8 cellular contexts compared by ENCODE assay signal in the genomic region with DNA sequence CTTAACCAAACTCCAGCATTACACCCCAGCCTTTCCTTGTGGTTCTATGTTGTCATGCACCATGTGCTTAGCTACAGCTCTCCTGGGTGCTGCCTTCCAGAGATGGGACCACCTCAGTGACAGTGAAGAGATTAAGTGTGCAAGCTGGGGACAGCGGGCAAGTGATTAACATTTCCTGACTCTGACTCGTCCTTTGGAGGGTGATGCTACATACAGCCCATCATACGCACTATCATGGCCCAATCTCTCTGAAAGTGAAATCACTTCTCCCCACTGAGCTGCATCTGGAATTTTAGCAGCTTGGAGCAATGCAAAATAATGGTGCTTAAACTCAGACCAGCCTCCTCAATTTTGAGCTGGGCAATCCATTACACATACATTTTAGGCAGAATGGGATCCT.
DNase-seq lines count a peak whose midpoint lies in the region; ATAC-seq lines count a peak whose summit lies in the region.
"Not testable (repeated sequence)": the region's sequence is repeated elsewhere in the genome, so short reads cannot be mapped to it uniquely, and the experiment has no call there.

No MANE protein-coding gene starts in this region.

- not testable (repeated sequence) for H3K4me1 ChIP-seq in CD4-positive, CD25-positive, alpha-beta regulatory T cell (ENCODE audit: control insufficient read depth, insufficient read depth, low read length, poor library complexity, severe bottlenecking)
- peaks cover 39% of the 10 kb centered on the region for H3K4me1 ChIP-seq in Karpas-422 (ENCODE audit: low read length)

- peak overlapping the region; percentile 55 for H3K9ac ChIP-seq in Karpas-422 (ENCODE audit: low read length)

- H3K36me3 Mint-ChIP-seq in CD4-positive, CD25-positive, alpha-beta regulatory T cell; T-helper 17 cell (ENCODE audit: low read depth); activated CD4-positive, alpha-beta memory T cell treated with anti-CD3 and anti-CD28 coated beads for 36 hours; activated T-cell treated with anti-CD3 and anti-CD28 coated beads, Interleukin-2, amount 50 U/mL, for 4 hours (ENCODE audit: insufficient read depth); activated naive CD4-positive, alpha-beta T cell treated with anti-CD3 and anti-CD28 coated beads, Interleukin-2, amount 10 ng/mL, durations not matched to agents 7 days and 5 days; activated naive CD8-positive, alpha-beta T cell treated with anti-CD3 and anti-CD28 coated beads, Interleukin-2, amount 50 U/mL, for 24 hours (ENCODE audit: low read depth); stimulated activated memory B cell treated with anti-CD40 and anti-IgM and Interleukin-4, amounts not matched to agents 10 μg/mL and 1 μg/mL and 100 μg/mL, for 72 hours: not testable (repeated sequence)

- CTCF ChIA-PET in activated CD4-positive, alpha-beta memory T cell treated with anti-CD3 and anti-CD28 coated beads for 36 hours (lab: Charles Lee); activated naive CD4-positive, alpha-beta T cell treated with anti-CD3 and anti-CD28 coated beads, Interleukin-2, amount 10 ng/mL, durations not matched to agents 7 days and 5 days (lab: Charles Lee): not testable (repeated sequence)

- peak overlapping the region; percentile 69 for H3K4me2 ChIP-seq in Karpas-422 (ENCODE audit: low read depth, low read length, poor library complexity, severe bottlenecking)

- H3K4me3 ChIP-seq in CD4-positive, CD25-positive, alpha-beta regulatory T cell (ENCODE audit: low read depth, low read length): peak overlapping the region; percentile 65
- peak overlapping the region; percentile 48; the same call in 1 of the 2 replicates for H3K4me3 ChIP-seq in Karpas-422 (ENCODE audit: low read length)

- H3K27ac ChIP-seq in CD4-positive, CD25-positive, alpha-beta regulatory T cell (ENCODE audit: insufficient read depth, low read length, poor library complexity, severe bottlenecking): not testable (repeated sequence)
- peak overlapping the region; percentile 89 for H3K27ac ChIP-seq in Karpas-422 (ENCODE audit: low read length)

- H3K27me3 ChIP-seq in CD4-positive, CD25-positive, alpha-beta regulatory T cell (ENCODE audit: control insufficient read depth, insufficient read depth, low read length); Karpas-422 (ENCODE audit: low read length): not testable (repeated sequence)

- H3K9me3 ChIP-seq in CD4-positive, CD25-positive, alpha-beta regulatory T cell (ENCODE audit: control insufficient read depth in 2 of 2, low read length in 2 of 2); Karpas-422 (ENCODE audit: low read length); T-helper 17 cell (ENCODE audit: control insufficient read depth, low read length, poor library complexity, severe bottlenecking): not testable (repeated sequence)

- H3K27me3 Mint-ChIP-seq in CD4-positive, CD25-positive, alpha-beta regulatory T cell; T-helper 17 cell; activated CD4-positive, alpha-beta memory T cell treated with anti-CD3 and anti-CD28 coated beads for 36 hours; activated T-cell treated with anti-CD3 and anti-CD28 coated beads, Interleukin-2, amount 50 U/mL, for 4 hours (ENCODE audit: low read depth); activated naive CD4-positive, alpha-beta T cell treated with anti-CD3 and anti-CD28 coated beads, Interleukin-2, amount 10 ng/mL, durations not matched to agents 7 days and 5 days; activated naive CD8-positive, alpha-beta T cell treated with anti-CD3 and anti-CD28 coated beads, Interleukin-2, amount 50 U/mL, for 24 hours; stimulated activated memory B cell treated with anti-CD40 and anti-IgM and Interleukin-4, amounts not matched to agents 10 μg/mL and 1 μg/mL and 100 μg/mL, for 72 hours: not testable (repeated sequence)

- not testable (repeated sequence) for H3K9me3 Mint-ChIP-seq in CD4-positive, CD25-positive, alpha-beta regulatory T cell; activated CD4-positive, alpha-beta memory T cell treated with anti-CD3 and anti-CD28 coated beads for 36 hours; activated T-cell treated with anti-CD3 and anti-CD28 coated beads, Interleukin-2, amount 50 U/mL, for 4 hours; activated naive CD4-positive, alpha-beta T cell treated with anti-CD3 and anti-CD28 coated beads, Interleukin-2, amount 10 ng/mL, durations not matched to agents 7 days and 5 days; activated naive CD8-positive, alpha-beta T cell treated with anti-CD3 and anti-CD28 coated beads, Interleukin-2, amount 50 U/mL, for 24 hours; stimulated activated memory B cell treated with anti-CD40 and anti-IgM and Interleukin-4, amounts not matched to agents 10 μg/mL and 1 μg/mL and 100 μg/mL, for 72 hours

- not testable (repeated sequence) for H3K27ac Mint-ChIP-seq in CD4-positive, CD25-positive, alpha-beta regulatory T cell; T-helper 17 cell; activated naive CD8-positive, alpha-beta T cell treated with anti-CD3 and anti-CD28 coated beads, Interleukin-2, amount 50 U/mL, for 24 hours; stimulated activated memory B cell treated with anti-CD40 and anti-IgM and Interleukin-4, amounts not matched to agents 10 μg/mL and 1 μg/mL and 100 μg/mL, for 72 hours
- H3K27ac Mint-ChIP-seq in activated CD4-positive, alpha-beta memory T cell treated with anti-CD3 and anti-CD28 coated beads for 36 hours: peak overlapping the region; percentile 38
- H3K27ac Mint-ChIP-seq in activated naive CD4-positive, alpha-beta T cell treated with anti-CD3 and anti-CD28 coated beads, Interleukin-2, amount 10 ng/mL, durations not matched to agents 7 days and 5 days: peak overlapping the region; percentile 58

- peak overlapping the region in 1 of 4 donors; percentile 11 for H3K4me3 Mint-ChIP-seq in CD4-positive, CD25-positive, alpha-beta regulatory T cell
- not testable (repeated sequence) for H3K4me3 Mint-ChIP-seq in T-helper 17 cell; activated CD4-positive, alpha-beta memory T cell treated with anti-CD3 and anti-CD28 coated beads for 36 hours; activated T-cell treated with anti-CD3 and anti-CD28 coated beads, Interleukin-2, amount 50 U/mL, for 4 hours; activated naive CD4-positive, alpha-beta T cell treated with anti-CD3 and anti-CD28 coated beads, Interleukin-2, amount 10 ng/mL, durations not matched to agents 7 days and 5 days; activated naive CD8-positive, alpha-beta T cell treated with anti-CD3 and anti-CD28 coated beads, Interleukin-2, amount 50 U/mL, for 24 hours; stimulated activated memory B cell treated with anti-CD40 and anti-IgM and Interleukin-4, amounts not matched to agents 10 μg/mL and 1 μg/mL and 100 μg/mL, for 72 hours

- H3K79me2 ChIP-seq in Karpas-422 (ENCODE audit: low read length): not testable (repeated sequence)

- not testable (repeated sequence) for ATAC-seq in CD4-positive, CD25-positive, alpha-beta regulatory T cell (ENCODE audit: low read depth in 2 of 2)
- peak; percentile 18 for ATAC-seq in T-helper 17 cell
- ATAC-seq in activated T-cell treated with anti-CD3 and anti-CD28 coated beads, Interleukin-2, amount 50 U/mL, for 4 hours: peak; percentile 49 to 60
- peak; percentile 63 for ATAC-seq in activated naive CD8-positive, alpha-beta T cell treated with anti-CD3 and anti-CD28 coated beads, Interleukin-2, amount 50 U/mL, for 24 hours
- ATAC-seq in stimulated activated memory B cell treated with anti-CD40 and anti-IgM and Interleukin-4, amounts not matched to agents 10 μg/mL and 1 μg/mL and 100 μg/mL, for 72 hours: peak; percentile 32

- POLR2A ChIA-PET in activated CD4-positive, alpha-beta memory T cell treated with anti-CD3 and anti-CD28 coated beads for 36 hours (lab: Charles Lee): not testable (repeated sequence)

- not testable (repeated sequence) for DNase-seq in CD4-positive, CD25-positive, alpha-beta regulatory T cell; T-helper 17 cell; activated CD4-positive, alpha-beta memory T cell treated with anti-CD3 and anti-CD28 coated beads for 36 hours; activated T-cell treated with anti-CD3 and anti-CD28 coated beads, Interleukin-2, amount 50 U/mL, for 4 hours; activated naive CD4-positive, alpha-beta T cell treated with anti-CD3 and anti-CD28 coated beads, Interleukin-2, amount 10 ng/mL, durations not matched to agents 7 days and 5 days; activated naive CD8-positive, alpha-beta T cell treated with anti-CD3 and anti-CD28 coated beads, Interleukin-2, amount 50 U/mL, for 24 hours
- DNase-seq in Karpas-422: peak; percentile 62

- H4K20me1 ChIP-seq in Karpas-422 (ENCODE audit: insufficient read depth, low read depth, low read length): not testable (repeated sequence)

- intact Hi-C loops in activated CD4-positive, alpha-beta memory T cell treated with anti-CD3 and anti-CD28 coated beads for 36 hours (cut with micrococcal nuclease): not testable (repeated sequence)

- not testable (repeated sequence) for H3K36me3 ChIP-seq in CD4-positive, CD25-positive, alpha-beta regulatory T cell (ENCODE audit: control insufficient read depth, insufficient read depth, low read length); Karpas-422 (ENCODE audit: insufficient read depth, low read length)

- not testable (repeated sequence) for H3K4me1 Mint-ChIP-seq in CD4-positive, CD25-positive, alpha-beta regulatory T cell; T-helper 17 cell
- peaks cover 25% of the 10 kb centered on the region for H3K4me1 Mint-ChIP-seq in activated CD4-positive, alpha-beta memory T cell treated with anti-CD3 and anti-CD28 coated beads for 36 hours (ENCODE audit: low read depth)
- peaks cover 28% of the 10 kb centered on the region for H3K4me1 Mint-ChIP-seq in activated T-cell treated with anti-CD3 and anti-CD28 coated beads, Interleukin-2, amount 50 U/mL, for 4 hours (ENCODE audit: low read depth)
- peaks cover 14% of the 10 kb centered on the region for H3K4me1 Mint-ChIP-seq in activated naive CD4-positive, alpha-beta T cell treated with anti-CD3 and anti-CD28 coated beads, Interleukin-2, amount 10 ng/mL, durations not matched to agents 7 days and 5 days
- H3K4me1 Mint-ChIP-seq in activated naive CD8-positive, alpha-beta T cell treated with anti-CD3 and anti-CD28 coated beads, Interleukin-2, amount 50 U/mL, for 24 hours: peaks cover 24% of the 10 kb centered on the region
- peaks cover 19% of the 10 kb centered on the region for H3K4me1 Mint-ChIP-seq in stimulated activated memory B cell treated with anti-CD40 and anti-IgM and Interleukin-4, amounts not matched to agents 10 μg/mL and 1 μg/mL and 100 μg/mL, for 72 hours

- H2AFZ ChIP-seq in Karpas-422 (ENCODE audit: low read length): not testable (repeated sequence)

- not testable (repeated sequence) for H3K9me2 ChIP-seq in Karpas-422 (replicated peaks; ENCODE audit: insufficient read depth, low read length)
